In genomic region chr18:64618390-64618789, GRCh38 we compare ENCODE assay signal across 20 cellular contexts.
A peak's percentile ranks its signal among the peaks of the same experiment; 100 is the strongest.
DNase-seq lines count a peak whose midpoint lies in the region; ATAC-seq lines count a peak whose summit lies in the region.
"Had no signal": no experiment of that assay in that cellular context is flagged by ENCODE, and none has a peak within 500 bp of the region (broad histone marks: within the 10 kb centered on the region; RNA-seq: fewer than 3 reads in every experiment).

No MANE protein-coding gene starts in this region.

- DNase-seq in NCI-H2171 treated with DMSO at 0.1 percent for 48 hours (lab: John Stamatoyannopoulos, UW) (peak; percentile 14), NCI-H2171 (lab: John Stamatoyannopoulos, UW) (no peak), NCI-H524 treated with DMSO at 0.1 percent for 48 hours (lab: John Stamatoyannopoulos, UW) (peak; percentile 4), kidney tubule cell (ENCODE audit: low spot score) (peak; percentile 60), SHP77 treated with DMSO at 0.1 percent for 48 hours (lab: John Stamatoyannopoulos, UW) (no peak)
- DNase-seq in stimulated activated CD4-positive, alpha-beta T cell treated with anti-CD3 and anti-CD28 coated beads, Interleukin-2, amount 100 ng/mL, for 48 hours, result no peak
- DNase-seq: 8988T; AML-193; C1 segment of cervical spinal cord; CD8-positive, alpha-beta T cell; GDM1; MV-4-11; NCI-H1417; NCI-H187; NCI-H2227 treated with DMSO at 0.1 percent for 48 hours; NCI-H526; Right ventricle myocardium superior had no signal

- H3K4me1 Mint-ChIP-seq in stimulated activated memory B cell treated with anti-CD40 and anti-IgM and Interleukin-4, amounts not matched to agents 10 μg/mL and 1 μg/mL and 100 μg/mL, for 72 hours, result no peaks in the 10 kb centered on the region

- H3K9me3 Mint-ChIP-seq in stimulated activated memory B cell treated with anti-CD40 and anti-IgM and Interleukin-4, amounts not matched to agents 10 μg/mL and 1 μg/mL and 100 μg/mL, for 72 hours, result no peaks in the 10 kb centered on the region

- H3K27me3 Mint-ChIP-seq in stimulated activated memory B cell treated with anti-CD40 and anti-IgM and Interleukin-4, amounts not matched to agents 10 μg/mL and 1 μg/mL and 100 μg/mL, for 72 hours, result no peaks in the 10 kb centered on the region
- H3K27me3 Mint-ChIP-seq: IgD-negative memory B cell had no signal

- no peaks in the 10 kb centered on the region for H3K36me3 Mint-ChIP-seq in stimulated activated memory B cell treated with anti-CD40 and anti-IgM and Interleukin-4, amounts not matched to agents 10 μg/mL and 1 μg/mL and 100 μg/mL, for 72 hours
- H3K36me3 Mint-ChIP-seq: CD8-positive, alpha-beta T cell had no signal

- no peak overlapping the region for H3K4me3 Mint-ChIP-seq in stimulated activated memory B cell treated with anti-CD40 and anti-IgM and Interleukin-4, amounts not matched to agents 10 μg/mL and 1 μg/mL and 100 μg/mL, for 72 hours
- H3K4me3 Mint-ChIP-seq: CD8-positive, alpha-beta T cell; IgD-negative memory B cell had no signal

- H3K27ac Mint-ChIP-seq in stimulated activated memory B cell treated with anti-CD40 and anti-IgM and Interleukin-4, amounts not matched to agents 10 μg/mL and 1 μg/mL and 100 μg/mL, for 72 hours, result no peak overlapping the region
- H3K27ac Mint-ChIP-seq: CD8-positive, alpha-beta T cell; IgD-negative memory B cell had no signal

- ATAC-seq in stimulated activated memory B cell treated with anti-CD40 and anti-IgM and Interleukin-4, amounts not matched to agents 10 μg/mL and 1 μg/mL and 100 μg/mL, for 72 hours, result peak; percentile 20
- no peak for ATAC-seq in GM18858 (IDR thresholded peaks at IDR 0.05; ENCODE audit: unreplicated experiment)
- ATAC-seq: CD8-positive, alpha-beta T cell had no signal

Comparison
In these comparisons a context has a peak if more than half of its experiments do, and no peak if none do; other contexts are left out.
1. DNase-seq: peak in NCI-H2171 treated with DMSO at 0.1 percent for 48 hours (single experiment), NCI-H524 treated with DMSO at 0.1 percent for 48 hours (single experiment) and kidney tubule cell (single experiment); none in NCI-H2171 (single experiment), stimulated activated CD4-positive, alpha-beta T cell treated with anti-CD3 and anti-CD28 coated beads, Interleukin-2, amount 100 ng/mL, for 48 hours (0 of 2) and SHP77 treated with DMSO at 0.1 percent for 48 hours (single experiment).